ENCODE assay signal across 9 cellular contexts in the genomic region with DNA sequence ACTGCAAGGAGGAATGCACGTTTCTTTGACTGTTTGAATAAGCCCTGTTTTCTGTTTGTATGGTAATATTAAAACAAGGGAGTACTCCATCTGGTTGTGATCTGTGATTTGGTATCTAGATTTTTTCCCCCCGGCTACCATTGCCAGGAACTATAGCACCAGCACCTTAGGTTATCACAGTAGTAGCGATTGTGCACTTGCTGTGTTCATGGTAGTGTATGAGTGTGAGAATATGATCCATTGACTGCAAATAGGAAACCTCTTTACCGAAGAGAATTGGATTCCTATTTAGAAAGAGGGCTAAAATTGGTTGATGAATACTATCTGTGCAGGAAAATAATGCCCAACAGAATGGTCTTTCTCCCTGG.
DNase-seq lines count a peak whose midpoint lies in the region; ATAC-seq and TF ChIP-seq lines count a peak whose summit lies in the region.
"Had no signal": no experiment of that assay in that cellular context is flagged by ENCODE, and none has a peak within 500 bp of the region (broad histone marks: within the 10 kb centered on the region; RNA-seq: fewer than 3 reads in every experiment).

No MANE protein-coding gene starts in this region.

- POLR2A ChIA-PET in CD8-positive, alpha-beta memory T cell (lab: Charles Lee), result no interaction called here
- POLR2A ChIA-PET in naive thymus-derived CD4-positive, alpha-beta T cell (lab: Charles Lee), result no interaction called here

- H3K27me3 Mint-ChIP-seq in CD8-positive, alpha-beta memory T cell, result peaks cover 32 to 53% of the 10 kb centered on the region in 2 donors
- peaks cover 20% of the 10 kb centered on the region for H3K27me3 Mint-ChIP-seq in brain
- H3K27me3 Mint-ChIP-seq in naive thymus-derived CD4-positive, alpha-beta T cell, result peaks cover 46 to 57% (median 50%) of the 10 kb centered on the region in 5 donors

- no peaks in the 10 kb centered on the region for H3K4me1 ChIP-seq in CD8-positive, alpha-beta memory T cell (ENCODE audit: insufficient read depth, low read length)
- peaks cover 5% of the 10 kb centered on the region in 2 donors for H3K4me1 ChIP-seq in naive thymus-derived CD4-positive, alpha-beta T cell (ENCODE audit: control insufficient read depth in 2 of 2, insufficient read depth in 2 of 2, low read length in 2 of 2)

- no peak for TF ChIP-seq CTCF in brain (conservative IDR thresholded peaks at IDR 0.05)

- H3K36me3 Mint-ChIP-seq in CD8-positive, alpha-beta memory T cell, result peaks cover 0 to 3% (median 0%) of the 10 kb centered on the region in 3 donors
- no peaks in the 10 kb centered on the region for H3K36me3 Mint-ChIP-seq in brain
- no peaks in the 10 kb centered on the region for H3K36me3 Mint-ChIP-seq in naive thymus-derived CD4-positive, alpha-beta T cell

- H3K9me3 ChIP-seq in CD8-positive, alpha-beta memory T cell (ENCODE audit: low read length), result no peaks in the 10 kb centered on the region
- no peaks in the 10 kb centered on the region for H3K9me3 ChIP-seq in naive thymus-derived CD4-positive, alpha-beta T cell (ENCODE audit: control insufficient read depth in 2 of 3, low read length in 3 of 3)
- H3K9me3 ChIP-seq: tibial nerve had no signal

- ATAC-seq in HG03342 (IDR thresholded peaks at IDR 0.05; ENCODE audit: unreplicated experiment) (peak; percentile 6), HG02588 (IDR thresholded peaks at IDR 0.05; ENCODE audit: unreplicated experiment) (no peak)
- no peak for ATAC-seq in naive thymus-derived CD4-positive, alpha-beta T cell

- no peak overlapping the region for H3K27ac ChIP-seq in CD8-positive, alpha-beta memory T cell (ENCODE audit: low read depth, low read length)
- no peak overlapping the region for H3K27ac ChIP-seq in naive thymus-derived CD4-positive, alpha-beta T cell (ENCODE audit: low read depth, low read length)
- H3K27ac ChIP-seq: tibial nerve had no signal

- peaks cover 16% of the 10 kb centered on the region for H3K27me3 ChIP-seq in CD8-positive, alpha-beta memory T cell (ENCODE audit: insufficient read depth, low read length, poor library complexity, severe bottlenecking)
- H3K27me3 ChIP-seq in naive thymus-derived CD4-positive, alpha-beta T cell (ENCODE audit: control insufficient read depth in 2 of 2, insufficient read depth in 2 of 2, low read length in 2 of 2), result peaks cover 0 to 17% of the 10 kb centered on the region in 2 donors

- CTCF ChIA-PET in CD8-positive, alpha-beta memory T cell (lab: Charles Lee), result no interaction called here
- CTCF ChIA-PET in naive thymus-derived CD4-positive, alpha-beta T cell (lab: Charles Lee), result no interaction called here

- no peaks in the 10 kb centered on the region for H3K36me3 ChIP-seq in CD8-positive, alpha-beta memory T cell (ENCODE audit: insufficient read depth, low read length)
- H3K36me3 ChIP-seq in naive thymus-derived CD4-positive, alpha-beta T cell (ENCODE audit: control insufficient read depth in 2 of 3, insufficient read depth in 3 of 3, low read length in 3 of 3), result no peaks in the 10 kb centered on the region
- H3K36me3 ChIP-seq: tibial nerve had no signal

- H3K27ac Mint-ChIP-seq in CD8-positive, alpha-beta memory T cell, result peak overlapping the region in 1 of 8 donors; percentile 1
- peak overlapping the region; percentile 83 to 96 (median 95) for H3K27ac Mint-ChIP-seq in brain
- H3K27ac Mint-ChIP-seq in naive thymus-derived CD4-positive, alpha-beta T cell, result no peak overlapping the region

- peak overlapping the region; percentile 90 to 96 (median 92) for H3K4me3 Mint-ChIP-seq in CD8-positive, alpha-beta memory T cell
- H3K4me3 Mint-ChIP-seq in brain, result peak overlapping the region; percentile 94 to 99 (median 97)
- H3K4me3 Mint-ChIP-seq in naive thymus-derived CD4-positive, alpha-beta T cell, result peak overlapping the region; percentile 88 to 99 (median 96)

- intact Hi-C loops in naive thymus-derived CD4-positive, alpha-beta T cell (cut with micrococcal nuclease), result loop anchor here (1.0 to 10.0 kb wide), 4 partner anchors 55 to 185 kb away; a partner anchor contains a TSS

- no peak overlapping the region for H3K4me3 ChIP-seq in CD8-positive, alpha-beta memory T cell (ENCODE audit: low read length)
- H3K4me3 ChIP-seq in naive thymus-derived CD4-positive, alpha-beta T cell (ENCODE audit: low read length), result peak overlapping the region; percentile 69

- DNase-seq in CD8-positive, alpha-beta memory T cell, result no peak
- DNase-seq in naive thymus-derived CD4-positive, alpha-beta T cell, result no peak
- no peak for DNase-seq in stimulated activated CD4-positive, alpha-beta T cell treated with anti-CD3 and anti-CD28 coated beads, Interleukin-15, amount 100 ng/mL, for 24 hours
- DNase-seq in cerebellar cortex (ENCODE audit: low spot score), result no peak
- DNase-seq in amniotic stem cell (lab: John Stamatoyannopoulos, UW), result no peak

- no peaks in the 10 kb centered on the region for H3K9me3 Mint-ChIP-seq in CD8-positive, alpha-beta memory T cell
- H3K9me3 Mint-ChIP-seq in brain, result peaks cover 0 to 6% (median 0%) of the 10 kb centered on the region in 5 experiments
- H3K9me3 Mint-ChIP-seq in naive thymus-derived CD4-positive, alpha-beta T cell, result no peaks in the 10 kb centered on the region

- peaks cover 13 to 22% (median 22%) of the 10 kb centered on the region in 3 donors for H3K4me1 Mint-ChIP-seq in CD8-positive, alpha-beta memory T cell
- peaks cover 23% of the 10 kb centered on the region for H3K4me1 Mint-ChIP-seq in brain
- peaks cover 14 to 21% (median 18%) of the 10 kb centered on the region in 7 donors for H3K4me1 Mint-ChIP-seq in naive thymus-derived CD4-positive, alpha-beta T cell

Comparison
In these comparisons a context has a peak if more than half of its experiments do, and no peak if none do; other contexts are left out.
1. H3K27ac Mint-ChIP-seq: peak in brain (5 of 5); none in naive thymus-derived CD4-positive, alpha-beta T cell (0 of 9).
2. Peak in every context shown above with its lines, with median percentiles within 50 percentile points of each other: H3K4me3 Mint-ChIP-seq.